In the genomic region with DNA sequence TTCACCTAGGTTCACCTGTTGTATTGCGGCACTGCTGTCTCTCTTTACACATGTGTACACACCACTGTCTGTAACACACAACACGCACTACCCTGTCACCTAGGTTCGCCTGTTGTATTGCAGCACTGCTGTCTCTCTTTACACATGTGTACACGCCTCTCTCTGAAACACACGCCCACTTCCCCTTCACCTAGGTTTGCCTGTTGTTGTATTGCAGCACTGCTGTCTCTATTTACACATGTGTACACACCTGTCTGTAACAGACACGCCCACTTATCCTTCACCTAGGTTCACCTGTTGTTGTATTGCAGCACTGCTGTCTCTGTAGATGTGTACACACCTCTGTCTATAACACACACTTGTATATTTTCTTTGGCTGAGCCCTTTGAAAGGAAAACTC, we compare ENCODE assay signal across 2 cellular contexts.
TF ChIP-seq lines count a peak whose summit lies in the region.

No MANE protein-coding gene starts in this region.

TF ChIP-seq in liver, 16 proteins besides CTCF, POLR2A, EP300 and RAD21:
- TF ChIP-seq FOXA2 (IDR thresholded peaks at IDR 0.05) (no peak), HNF4A (conservative IDR thresholded peaks at IDR 0.05) (no peak), TAF1 (conservative IDR thresholded peaks at IDR 0.05) (no peak), NR2F2 (IDR thresholded peaks at IDR 0.05) (no peak), SP1 (IDR thresholded peaks at IDR 0.05) (peak; percentile 18), GABPA (IDR thresholded peaks at IDR 0.05 in 1 of 2, conservative IDR thresholded peaks at IDR 0.05 in 1 of 2) (no peak), FOXA1 (IDR thresholded peaks at IDR 0.05) (no peak), EGR1 (IDR thresholded peaks at IDR 0.05; ENCODE audit: low read depth in 2 of 2) (no peak), RXRA (IDR thresholded peaks at IDR 0.05) (peak in 1 of 2 donors; percentile 38), HNF4G (IDR thresholded peaks at IDR 0.05) (no peak)
- TF ChIP-seq, protein P1, sequence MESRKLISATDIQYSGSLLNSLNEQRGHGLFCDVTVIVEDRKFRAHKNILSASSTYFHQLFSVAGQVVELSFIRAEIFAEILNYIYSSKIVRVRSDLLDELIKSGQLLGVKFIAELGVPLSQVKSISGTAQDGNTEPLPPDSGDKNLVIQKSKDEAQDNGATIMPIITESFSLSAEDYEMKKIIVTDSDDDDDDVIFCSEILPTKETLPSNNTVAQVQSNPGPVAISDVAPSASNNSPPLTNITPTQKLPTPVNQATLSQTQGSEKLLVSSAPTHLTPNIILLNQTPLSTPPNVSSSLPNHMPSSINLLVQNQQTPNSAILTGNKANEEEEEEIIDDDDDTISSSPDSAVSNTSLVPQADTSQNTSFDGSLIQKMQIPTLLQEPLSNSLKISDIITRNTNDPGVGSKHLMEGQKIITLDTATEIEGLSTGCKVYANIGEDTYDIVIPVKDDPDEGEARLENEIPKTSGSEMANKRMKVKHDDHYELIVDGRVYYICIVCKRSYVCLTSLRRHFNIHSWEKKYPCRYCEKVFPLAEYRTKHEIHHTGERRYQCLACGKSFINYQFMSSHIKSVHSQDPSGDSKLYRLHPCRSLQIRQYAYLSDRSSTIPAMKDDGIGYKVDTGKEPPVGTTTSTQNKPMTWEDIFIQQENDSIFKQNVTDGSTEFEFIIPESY (IDR thresholded peaks at IDR 0.05) = no peak
- TF ChIP-seq, protein P2, sequence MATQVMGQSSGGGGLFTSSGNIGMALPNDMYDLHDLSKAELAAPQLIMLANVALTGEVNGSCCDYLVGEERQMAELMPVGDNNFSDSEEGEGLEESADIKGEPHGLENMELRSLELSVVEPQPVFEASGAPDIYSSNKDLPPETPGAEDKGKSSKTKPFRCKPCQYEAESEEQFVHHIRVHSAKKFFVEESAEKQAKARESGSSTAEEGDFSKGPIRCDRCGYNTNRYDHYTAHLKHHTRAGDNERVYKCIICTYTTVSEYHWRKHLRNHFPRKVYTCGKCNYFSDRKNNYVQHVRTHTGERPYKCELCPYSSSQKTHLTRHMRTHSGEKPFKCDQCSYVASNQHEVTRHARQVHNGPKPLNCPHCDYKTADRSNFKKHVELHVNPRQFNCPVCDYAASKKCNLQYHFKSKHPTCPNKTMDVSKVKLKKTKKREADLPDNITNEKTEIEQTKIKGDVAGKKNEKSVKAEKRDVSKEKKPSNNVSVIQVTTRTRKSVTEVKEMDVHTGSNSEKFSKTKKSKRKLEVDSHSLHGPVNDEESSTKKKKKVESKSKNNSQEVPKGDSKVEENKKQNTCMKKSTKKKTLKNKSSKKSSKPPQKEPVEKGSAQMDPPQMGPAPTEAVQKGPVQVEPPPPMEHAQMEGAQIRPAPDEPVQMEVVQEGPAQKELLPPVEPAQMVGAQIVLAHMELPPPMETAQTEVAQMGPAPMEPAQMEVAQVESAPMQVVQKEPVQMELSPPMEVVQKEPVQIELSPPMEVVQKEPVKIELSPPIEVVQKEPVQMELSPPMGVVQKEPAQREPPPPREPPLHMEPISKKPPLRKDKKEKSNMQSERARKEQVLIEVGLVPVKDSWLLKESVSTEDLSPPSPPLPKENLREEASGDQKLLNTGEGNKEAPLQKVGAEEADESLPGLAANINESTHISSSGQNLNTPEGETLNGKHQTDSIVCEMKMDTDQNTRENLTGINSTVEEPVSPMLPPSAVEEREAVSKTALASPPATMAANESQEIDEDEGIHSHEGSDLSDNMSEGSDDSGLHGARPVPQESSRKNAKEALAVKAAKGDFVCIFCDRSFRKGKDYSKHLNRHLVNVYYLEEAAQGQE (IDR thresholded peaks at IDR 0.05) = no peak
- TF ChIP-seq, protein P3, sequence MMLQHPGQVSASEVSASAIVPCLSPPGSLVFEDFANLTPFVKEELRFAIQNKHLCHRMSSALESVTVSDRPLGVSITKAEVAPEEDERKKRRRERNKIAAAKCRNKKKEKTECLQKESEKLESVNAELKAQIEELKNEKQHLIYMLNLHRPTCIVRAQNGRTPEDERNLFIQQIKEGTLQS (IDR thresholded peaks at IDR 0.05) = no peak
- TF ChIP-seq, protein P4, sequence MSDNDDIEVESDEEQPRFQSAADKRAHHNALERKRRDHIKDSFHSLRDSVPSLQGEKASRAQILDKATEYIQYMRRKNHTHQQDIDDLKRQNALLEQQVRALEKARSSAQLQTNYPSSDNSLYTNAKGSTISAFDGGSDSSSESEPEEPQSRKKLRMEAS (IDR thresholded peaks at IDR 0.05) = no peak

TF ChIP-seq in HepG2, 621 proteins besides CTCF, POLR2A, EP300 and RAD21:
- TF ChIP-seq, protein P5, sequence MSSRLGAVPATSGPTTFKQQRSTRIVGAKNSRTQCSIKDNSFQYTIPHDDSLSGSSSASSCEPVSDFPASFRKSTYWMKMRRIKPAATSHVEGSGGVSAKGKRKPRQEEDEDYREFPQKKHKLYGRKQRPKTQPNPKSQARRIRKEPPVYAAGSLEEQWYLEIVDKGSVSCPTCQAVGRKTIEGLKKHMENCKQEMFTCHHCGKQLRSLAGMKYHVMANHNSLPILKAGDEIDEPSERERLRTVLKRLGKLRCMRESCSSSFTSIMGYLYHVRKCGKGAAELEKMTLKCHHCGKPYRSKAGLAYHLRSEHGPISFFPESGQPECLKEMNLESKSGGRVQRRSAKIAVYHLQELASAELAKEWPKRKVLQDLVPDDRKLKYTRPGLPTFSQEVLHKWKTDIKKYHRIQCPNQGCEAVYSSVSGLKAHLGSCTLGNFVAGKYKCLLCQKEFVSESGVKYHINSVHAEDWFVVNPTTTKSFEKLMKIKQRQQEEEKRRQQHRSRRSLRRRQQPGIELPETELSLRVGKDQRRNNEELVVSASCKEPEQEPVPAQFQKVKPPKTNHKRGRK (CRISPR knock-in tag; IDR thresholded peaks at IDR 0.05) = no peak
- no peak for TF ChIP-seq SUZ12 (IDR thresholded peaks at IDR 0.05; ENCODE audit: low read depth, low read length)
- no peak for TF ChIP-seq ZKSCAN5 (CRISPR knock-in tag; IDR thresholded peaks at IDR 0.05)
- no peak for TF ChIP-seq ZSCAN30 (CRISPR knock-in tag; IDR thresholded peaks at IDR 0.05)
- no peak for TF ChIP-seq GZF1 (CRISPR knock-in tag; IDR thresholded peaks at IDR 0.05)
- TF ChIP-seq FLYWCH1 (CRISPR knock-in tag; IDR thresholded peaks at IDR 0.05) = no peak
- TF ChIP-seq KLF13 (CRISPR knock-in tag; IDR thresholded peaks at IDR 0.05) = no peak
- TF ChIP-seq PAX8 (CRISPR knock-in tag; IDR thresholded peaks at IDR 0.05; ENCODE audit: borderline replicate concordance) = no peak
- TF ChIP-seq, protein P6, sequence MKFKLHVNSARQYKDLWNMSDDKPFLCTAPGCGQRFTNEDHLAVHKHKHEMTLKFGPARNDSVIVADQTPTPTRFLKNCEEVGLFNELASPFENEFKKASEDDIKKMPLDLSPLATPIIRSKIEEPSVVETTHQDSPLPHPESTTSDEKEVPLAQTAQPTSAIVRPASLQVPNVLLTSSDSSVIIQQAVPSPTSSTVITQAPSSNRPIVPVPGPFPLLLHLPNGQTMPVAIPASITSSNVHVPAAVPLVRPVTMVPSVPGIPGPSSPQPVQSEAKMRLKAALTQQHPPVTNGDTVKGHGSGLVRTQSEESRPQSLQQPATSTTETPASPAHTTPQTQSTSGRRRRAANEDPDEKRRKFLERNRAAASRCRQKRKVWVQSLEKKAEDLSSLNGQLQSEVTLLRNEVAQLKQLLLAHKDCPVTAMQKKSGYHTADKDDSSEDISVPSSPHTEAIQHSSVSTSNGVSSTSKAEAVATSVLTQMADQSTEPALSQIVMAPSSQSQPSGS (CRISPR knock-in tag; IDR thresholded peaks at IDR 0.05) = no peak
- TF ChIP-seq, protein P7, sequence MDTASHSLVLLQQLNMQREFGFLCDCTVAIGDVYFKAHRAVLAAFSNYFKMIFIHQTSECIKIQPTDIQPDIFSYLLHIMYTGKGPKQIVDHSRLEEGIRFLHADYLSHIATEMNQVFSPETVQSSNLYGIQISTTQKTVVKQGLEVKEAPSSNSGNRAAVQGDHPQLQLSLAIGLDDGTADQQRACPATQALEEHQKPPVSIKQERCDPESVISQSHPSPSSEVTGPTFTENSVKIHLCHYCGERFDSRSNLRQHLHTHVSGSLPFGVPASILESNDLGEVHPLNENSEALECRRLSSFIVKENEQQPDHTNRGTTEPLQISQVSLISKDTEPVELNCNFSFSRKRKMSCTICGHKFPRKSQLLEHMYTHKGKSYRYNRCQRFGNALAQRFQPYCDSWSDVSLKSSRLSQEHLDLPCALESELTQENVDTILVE (CRISPR knock-in tag; IDR thresholded peaks at IDR 0.05) = no peak
- no peak for TF ChIP-seq IRF2 (CRISPR knock-in tag; IDR thresholded peaks at IDR 0.05)
- TF ChIP-seq, protein P8, sequence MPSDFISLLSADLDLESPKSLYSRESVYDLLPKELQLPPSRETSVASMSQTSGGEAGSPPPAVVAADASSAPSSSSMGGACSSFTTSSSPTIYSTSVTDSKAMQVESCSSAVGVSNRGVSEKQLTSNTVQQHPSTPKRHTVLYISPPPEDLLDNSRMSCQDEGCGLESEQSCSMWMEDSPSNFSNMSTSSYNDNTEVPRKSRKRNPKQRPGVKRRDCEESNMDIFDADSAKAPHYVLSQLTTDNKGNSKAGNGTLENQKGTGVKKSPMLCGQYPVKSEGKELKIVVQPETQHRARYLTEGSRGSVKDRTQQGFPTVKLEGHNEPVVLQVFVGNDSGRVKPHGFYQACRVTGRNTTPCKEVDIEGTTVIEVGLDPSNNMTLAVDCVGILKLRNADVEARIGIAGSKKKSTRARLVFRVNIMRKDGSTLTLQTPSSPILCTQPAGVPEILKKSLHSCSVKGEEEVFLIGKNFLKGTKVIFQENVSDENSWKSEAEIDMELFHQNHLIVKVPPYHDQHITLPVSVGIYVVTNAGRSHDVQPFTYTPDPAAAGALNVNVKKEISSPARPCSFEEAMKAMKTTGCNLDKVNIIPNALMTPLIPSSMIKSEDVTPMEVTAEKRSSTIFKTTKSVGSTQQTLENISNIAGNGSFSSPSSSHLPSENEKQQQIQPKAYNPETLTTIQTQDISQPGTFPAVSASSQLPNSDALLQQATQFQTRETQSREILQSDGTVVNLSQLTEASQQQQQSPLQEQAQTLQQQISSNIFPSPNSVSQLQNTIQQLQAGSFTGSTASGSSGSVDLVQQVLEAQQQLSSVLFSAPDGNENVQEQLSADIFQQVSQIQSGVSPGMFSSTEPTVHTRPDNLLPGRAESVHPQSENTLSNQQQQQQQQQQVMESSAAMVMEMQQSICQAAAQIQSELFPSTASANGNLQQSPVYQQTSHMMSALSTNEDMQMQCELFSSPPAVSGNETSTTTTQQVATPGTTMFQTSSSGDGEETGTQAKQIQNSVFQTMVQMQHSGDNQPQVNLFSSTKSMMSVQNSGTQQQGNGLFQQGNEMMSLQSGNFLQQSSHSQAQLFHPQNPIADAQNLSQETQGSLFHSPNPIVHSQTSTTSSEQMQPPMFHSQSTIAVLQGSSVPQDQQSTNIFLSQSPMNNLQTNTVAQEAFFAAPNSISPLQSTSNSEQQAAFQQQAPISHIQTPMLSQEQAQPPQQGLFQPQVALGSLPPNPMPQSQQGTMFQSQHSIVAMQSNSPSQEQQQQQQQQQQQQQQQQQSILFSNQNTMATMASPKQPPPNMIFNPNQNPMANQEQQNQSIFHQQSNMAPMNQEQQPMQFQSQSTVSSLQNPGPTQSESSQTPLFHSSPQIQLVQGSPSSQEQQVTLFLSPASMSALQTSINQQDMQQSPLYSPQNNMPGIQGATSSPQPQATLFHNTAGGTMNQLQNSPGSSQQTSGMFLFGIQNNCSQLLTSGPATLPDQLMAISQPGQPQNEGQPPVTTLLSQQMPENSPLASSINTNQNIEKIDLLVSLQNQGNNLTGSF (CRISPR knock-in tag; IDR thresholded peaks at IDR 0.05) = no peak
- no peak for TF ChIP-seq ZNF333 (CRISPR knock-in tag; IDR thresholded peaks at IDR 0.05; ENCODE audit: borderline replicate concordance)
- TF ChIP-seq, protein P9, sequence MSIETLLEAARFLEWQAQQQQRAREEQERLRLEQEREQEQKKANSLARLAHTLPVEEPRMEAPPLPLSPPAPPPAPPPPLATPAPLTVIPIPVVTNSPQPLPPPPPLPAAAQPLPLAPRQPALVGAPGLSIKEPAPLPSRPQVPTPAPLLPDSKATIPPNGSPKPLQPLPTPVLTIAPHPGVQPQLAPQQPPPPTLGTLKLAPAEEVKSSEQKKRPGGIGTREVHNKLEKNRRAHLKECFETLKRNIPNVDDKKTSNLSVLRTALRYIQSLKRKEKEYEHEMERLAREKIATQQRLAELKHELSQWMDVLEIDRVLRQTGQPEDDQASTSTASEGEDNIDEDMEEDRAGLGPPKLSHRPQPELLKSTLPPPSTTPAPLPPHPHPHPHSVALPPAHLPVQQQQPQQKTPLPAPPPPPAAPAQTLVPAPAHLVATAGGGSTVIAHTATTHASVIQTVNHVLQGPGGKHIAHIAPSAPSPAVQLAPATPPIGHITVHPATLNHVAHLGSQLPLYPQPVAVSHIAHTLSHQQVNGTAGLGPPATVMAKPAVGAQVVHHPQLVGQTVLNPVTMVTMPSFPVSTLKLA (IDR thresholded peaks at IDR 0.05) = no peak
- TF ChIP-seq ZSCAN22 (CRISPR knock-in tag; IDR thresholded peaks at IDR 0.05) = no peak
TF ChIP-seq in HepG2: peak in this region for 0.
